In genomic region chr16:57422026-57422944, GRCh38 we compare ENCODE assay signal across 8 cellular contexts. TPM values are rescaled to one million over a fixed set of nuclear protein-coding genes. Genes with fewer than 3 reads are reported as not detected.
DNase-seq lines count a peak whose midpoint lies in the region; ATAC-seq and TF ChIP-seq lines count a peak whose summit lies in the region.
"Had no signal": no experiment of that assay in that cellular context is flagged by ENCODE, and none has a peak within 500 bp of the region (broad histone marks: within the 10 kb centered on the region; RNA-seq: fewer than 3 reads in every experiment).

No MANE protein-coding gene starts in this region.

- no peak for ATAC-seq in naive thymus-derived CD8-positive, alpha-beta T cell

- peaks cover 10 to 40% (median 28%) of the 10 kb centered on the region in 4 donors for H3K4me1 Mint-ChIP-seq in naive thymus-derived CD8-positive, alpha-beta T cell

- H3K27ac ChIP-seq in ascending aorta = peak overlapping the region; percentile 28 to 58
- peak overlapping the region; percentile 28 to 80 (median 56) for H3K27ac ChIP-seq in tibial nerve

- H3K36me3 ChIP-seq in ascending aorta (peaks cover 0 to 3% of the 10 kb centered on the region in 2 donors), tibial nerve (peaks cover 0 to 14% (median 0%) of the 10 kb centered on the region in 3 donors)

- WGBS in tibial nerve, 2 donors = 26 to 35% methylated on average over 10 of the region's 10 CpGs

- intact Hi-C loops in ascending aorta (cut with DNase I) = loop anchor here (1.0 to 5.0 kb wide), 3 partner anchors 122 to 330 kb away; partner anchors contain the start of genes ARL2BP and CPNE2

- H3K9me3 Mint-ChIP-seq in naive thymus-derived CD8-positive, alpha-beta T cell = no peaks in the 10 kb centered on the region

- H3K4me3 ChIP-seq in ascending aorta (no peak overlapping the region), tibial nerve (no peak overlapping the region)

- H3K4me1 ChIP-seq in ascending aorta = peaks cover 0 to 24% of the 10 kb centered on the region in 2 donors
- peaks cover 0 to 34% (median 8%) of the 10 kb centered on the region in 4 donors for H3K4me1 ChIP-seq in tibial nerve

- H3K27me3 ChIP-seq in ascending aorta (no peaks in the 10 kb centered on the region), tibial nerve (no peaks in the 10 kb centered on the region)

- peaks cover 0 to 3% (median 0%) of the 10 kb centered on the region in 3 donors for H3K36me3 Mint-ChIP-seq in naive thymus-derived CD8-positive, alpha-beta T cell

- H3K27ac Mint-ChIP-seq in naive thymus-derived CD8-positive, alpha-beta T cell = peak overlapping the region in 4 of 10 donors; percentile 26 to 60 (median 38)

- DNase-seq in GM10266 (ENCODE audit: extremely low spot score) (no peak), NCI-H146 treated with DMSO at 0.1 percent for 48 hours (lab: John Stamatoyannopoulos, UW; ENCODE audit: unreplicated experiment) (peak; percentile 13), ascending aorta (ENCODE audit: low spot score in 2 of 2) (peak in 1 of 2 donors; percentile 83), iris pigment epithelial cell (ENCODE audit: low read depth) (peak; percentile 65), tibial nerve (ENCODE audit: low spot score in 2 of 2) (peak; percentile 34 to 46), GDM1 (lab: John Stamatoyannopoulos, UW) (no peak)
- no peak for DNase-seq in naive thymus-derived CD8-positive, alpha-beta T cell

- POLR2A ChIA-PET in naive thymus-derived CD8-positive, alpha-beta T cell (lab: Charles Lee) = interaction anchor here (0.6 to 0.9 kb wide), 3 partner anchors 23 to 492 kb away, joined by 3 read pairs; no protein-coding TSS in a partner anchor

- no peaks in the 10 kb centered on the region for H3K27me3 Mint-ChIP-seq in naive thymus-derived CD8-positive, alpha-beta T cell

- no peak overlapping the region for H3K4me3 Mint-ChIP-seq in naive thymus-derived CD8-positive, alpha-beta T cell

- TF ChIP-seq CTCF in GM10266 (IDR thresholded peaks at IDR 0.05; ENCODE audit: control insufficient read depth, insufficient read depth, low read depth, missing control alignments) (peak; percentile 49), ascending aorta (IDR thresholded peaks at IDR 0.05) (peak; percentile 71 to 87 (median 79)), tibial nerve (IDR thresholded peaks at IDR 0.05) (peak; percentile 46 to 73 (median 61))

- TF ChIP-seq POLR2A in tibial nerve (IDR thresholded peaks at IDR 0.05) = no peak

- H3K9me3 ChIP-seq in ascending aorta = no peaks in the 10 kb centered on the region
- no peaks in the 10 kb centered on the region for H3K9me3 ChIP-seq in tibial nerve

- TF ChIP-seq EP300 in tibial nerve (IDR thresholded peaks at IDR 0.05) = peak in 1 of 2 donors; percentile 46

RNA-seq across cellular contexts. Expression of gene CCL17, which starts 17.7 kb away (rescaled TPM):
- total RNA-seq in ascending aorta (not detected), tibial nerve (not detected)
- not detected for total RNA-seq in naive thymus-derived CD8-positive, alpha-beta T cell
- polyA plus RNA-seq in naive thymus-derived CD8-positive, alpha-beta T cell = not detected
- total RNA-seq: skeletal muscle tissue had no signal

RNA-seq across cellular contexts. Expression of gene CIAPIN1, which starts 24.9 kb away (rescaled TPM):
- total RNA-seq in ascending aorta (28.7 TPM), tibial nerve (10 to 100 TPM; 23.4 to 26.7 (median 25.7) TPM)
- total RNA-seq in naive thymus-derived CD8-positive, alpha-beta T cell = 10 to 100 TPM; 37.2 to 44.3 TPM
- polyA plus RNA-seq in naive thymus-derived CD8-positive, alpha-beta T cell = 100 to 1,000 TPM in 2 of 3 donors, 10 to 100 TPM in 1; 81.1 to 143 (median 108) TPM

RNA-seq across cellular contexts. Expression of gene COQ9, which starts 25.0 kb away (rescaled TPM):
- total RNA-seq in ascending aorta = 35.7 TPM
- 10 to 100 TPM; 20.6 to 35.0 (median 27.5) TPM for total RNA-seq in tibial nerve
- total RNA-seq in naive thymus-derived CD8-positive, alpha-beta T cell = 10 to 100 TPM; 35.8 to 38.3 TPM
- 10 to 100 TPM; 22.8 to 59.0 (median 29.7) TPM for polyA plus RNA-seq in naive thymus-derived CD8-positive, alpha-beta T cell

RNA-seq across cellular contexts. Expression of gene POLR2C, which starts 40.2 kb away (rescaled TPM):
- total RNA-seq in ascending aorta (110 TPM), tibial nerve (100 to 1,000 TPM in 3 of 4 donors, 10 to 100 TPM in 1; 77.1 to 146 (median 101) TPM)
- 100 to 1,000 TPM; 103 to 104 TPM for total RNA-seq in naive thymus-derived CD8-positive, alpha-beta T cell
- 10 to 100 TPM; 46.7 to 48.6 (median 47.4) TPM for polyA plus RNA-seq in naive thymus-derived CD8-positive, alpha-beta T cell

RNA-seq across cellular contexts. Expression of gene CX3CL1, which starts 50.0 kb away (rescaled TPM):
- 251 TPM for total RNA-seq in ascending aorta
- 10 to 100 TPM in 3 of 4 donors, 1 to 10 TPM in 1; 8.7 to 18.4 (median 15.4) TPM for total RNA-seq in tibial nerve
- not detected for total RNA-seq in naive thymus-derived CD8-positive, alpha-beta T cell
- not detected for polyA plus RNA-seq in naive thymus-derived CD8-positive, alpha-beta T cell

Comparison
In these comparisons a context has a peak if more than half of its experiments do, and no peak if none do; other contexts are left out.
1. DNase-seq: peak in NCI-H146 treated with DMSO at 0.1 percent for 48 hours (single experiment), iris pigment epithelial cell (single experiment) and tibial nerve (2 of 2); none in GM10266 (single experiment), GDM1 (single experiment) and naive thymus-derived CD8-positive, alpha-beta T cell (0 of 10).
2. Peak in every context shown above with its lines, with median percentiles within 50 percentile points of each other: CTCF ChIP-seq.